Comparison of ENCODE assay signal across 9 cellular contexts in genomic region chr1:31062867-31063380, GRCh38. TPM values are rescaled to one million over a fixed set of nuclear protein-coding genes. Genes with fewer than 3 reads are reported as not detected.
DNase-seq lines count a peak whose midpoint lies in the region; ATAC-seq and TF ChIP-seq lines count a peak whose summit lies in the region.
"Had no signal": no experiment of that assay in that cellular context is flagged by ENCODE, and none has a peak within 500 bp of the region (broad histone marks: within the 10 kb centered on the region; RNA-seq: fewer than 3 reads in every experiment).

No MANE protein-coding gene starts in this region.

- H3K27ac ChIP-seq in left lung (peak overlapping the region; percentile 91 to 98), thymus (ENCODE audit: low read depth) (no peak overlapping the region)

- no peak for ATAC-seq in activated naive CD8-positive, alpha-beta T cell treated with anti-CD3 and anti-CD28 coated beads, Interleukin-2, amount 50 U/mL, for 24 hours
- no peak for ATAC-seq in left lung

- no peaks in the 10 kb centered on the region for H3K27me3 ChIP-seq in left lung
- H3K27me3 ChIP-seq in thymus (ENCODE audit: control insufficient read depth, insufficient read depth): no peaks in the 10 kb centered on the region

- peaks cover 0 to 15% of the 10 kb centered on the region in 2 donors for H3K36me3 ChIP-seq in left lung
- peaks cover 13% of the 10 kb centered on the region for H3K36me3 ChIP-seq in thymus (ENCODE audit: control insufficient read depth, insufficient read depth)

- intact Hi-C loops in left lung (cut with DNase I): no loop called here

- 79% methylated on average over 4 of the region's 4 CpGs for WGBS in thymus

- peaks cover 27% of the 10 kb centered on the region for H3K36me3 Mint-ChIP-seq in activated naive CD4-positive, alpha-beta T cell treated with anti-CD3 and anti-CD28 coated beads, Interleukin-2, amount 10 ng/mL, durations not matched to agents 7 days and 5 days
- peaks cover 31% of the 10 kb centered on the region for H3K36me3 Mint-ChIP-seq in activated naive CD8-positive, alpha-beta T cell treated with anti-CD3 and anti-CD28 coated beads, Interleukin-2, amount 50 U/mL, for 24 hours (ENCODE audit: low read depth)

- TF ChIP-seq CTCF in left lung (IDR thresholded peaks at IDR 0.05): no peak

- H3K27me3 Mint-ChIP-seq in activated naive CD4-positive, alpha-beta T cell treated with anti-CD3 and anti-CD28 coated beads, Interleukin-2, amount 10 ng/mL, durations not matched to agents 7 days and 5 days: no peaks in the 10 kb centered on the region
- H3K27me3 Mint-ChIP-seq in activated naive CD8-positive, alpha-beta T cell treated with anti-CD3 and anti-CD28 coated beads, Interleukin-2, amount 50 U/mL, for 24 hours: no peaks in the 10 kb centered on the region
- H3K27me3 Mint-ChIP-seq: dendritic cell treated with granulocyte-macrophage colony-stimulating factor and Interleukin-4, amounts not matched to agents 40 ng/mL and 50 ng/mL, for 4 days had no signal

- peak overlapping the region; percentile 98 for H3K4me3 Mint-ChIP-seq in activated naive CD4-positive, alpha-beta T cell treated with anti-CD3 and anti-CD28 coated beads, Interleukin-2, amount 10 ng/mL, durations not matched to agents 7 days and 5 days
- H3K4me3 Mint-ChIP-seq in activated naive CD8-positive, alpha-beta T cell treated with anti-CD3 and anti-CD28 coated beads, Interleukin-2, amount 50 U/mL, for 24 hours: peak overlapping the region; percentile 99

- H3K27ac Mint-ChIP-seq in activated naive CD4-positive, alpha-beta T cell treated with anti-CD3 and anti-CD28 coated beads, Interleukin-2, amount 10 ng/mL, durations not matched to agents 7 days and 5 days: peak overlapping the region; percentile 73
- peak overlapping the region; percentile 100 for H3K27ac Mint-ChIP-seq in activated naive CD8-positive, alpha-beta T cell treated with anti-CD3 and anti-CD28 coated beads, Interleukin-2, amount 50 U/mL, for 24 hours
- H3K27ac Mint-ChIP-seq: dendritic cell treated with granulocyte-macrophage colony-stimulating factor and Interleukin-4, amounts not matched to agents 40 ng/mL and 50 ng/mL, for 4 days had no signal

- peak overlapping the region; percentile 64 to 66 for H3K4me3 ChIP-seq in left lung
- H3K4me3 ChIP-seq in thymus (ENCODE audit: low read length): peak overlapping the region; percentile 75

- H3K9me3 ChIP-seq in left lung: no peaks in the 10 kb centered on the region
- H3K9me3 ChIP-seq in thymus (ENCODE audit: control insufficient read depth): no peaks in the 10 kb centered on the region

- peaks cover 47% of the 10 kb centered on the region for H3K4me1 Mint-ChIP-seq in activated naive CD4-positive, alpha-beta T cell treated with anti-CD3 and anti-CD28 coated beads, Interleukin-2, amount 10 ng/mL, durations not matched to agents 7 days and 5 days
- peaks cover 52% of the 10 kb centered on the region for H3K4me1 Mint-ChIP-seq in activated naive CD8-positive, alpha-beta T cell treated with anti-CD3 and anti-CD28 coated beads, Interleukin-2, amount 50 U/mL, for 24 hours

- no peak for DNase-seq in activated naive CD4-positive, alpha-beta T cell treated with anti-CD3 and anti-CD28 coated beads, Interleukin-2, amount 10 ng/mL, durations not matched to agents 7 days and 5 days
- DNase-seq in activated naive CD4-positive, alpha-beta T cell (lab: John Stamatoyannopoulos, UW): no peak
- no peak for DNase-seq in activated naive CD8-positive, alpha-beta T cell treated with anti-CD3 and anti-CD28 coated beads, Interleukin-2, amount 50 U/mL, for 24 hours
- no peak for DNase-seq in left lung
- DNase-seq in stimulated activated CD4-positive, alpha-beta T cell treated with anti-CD3 and anti-CD28 coated beads, Interleukin-2, amount 100 ng/mL, for 24 hours: no peak
- DNase-seq in RPMI8226: no peak
- no peak for DNase-seq in NCI-H510A treated with DMSO at 0.1 percent for 48 hours (lab: John Stamatoyannopoulos, UW)

- CTCF ChIA-PET in activated naive CD4-positive, alpha-beta T cell treated with anti-CD3 and anti-CD28 coated beads, Interleukin-2, amount 10 ng/mL, durations not matched to agents 7 days and 5 days (lab: Charles Lee): no interaction called here

- H3K9me3 Mint-ChIP-seq in activated naive CD4-positive, alpha-beta T cell treated with anti-CD3 and anti-CD28 coated beads, Interleukin-2, amount 10 ng/mL, durations not matched to agents 7 days and 5 days: no peaks in the 10 kb centered on the region
- no peaks in the 10 kb centered on the region for H3K9me3 Mint-ChIP-seq in activated naive CD8-positive, alpha-beta T cell treated with anti-CD3 and anti-CD28 coated beads, Interleukin-2, amount 50 U/mL, for 24 hours
- H3K9me3 Mint-ChIP-seq: dendritic cell treated with granulocyte-macrophage colony-stimulating factor and Interleukin-4, amounts not matched to agents 40 ng/mL and 50 ng/mL, for 4 days had no signal

- H3K4me1 ChIP-seq in left lung: peaks cover 10 to 60% of the 10 kb centered on the region in 2 donors
- H3K4me1 ChIP-seq in thymus (ENCODE audit: control insufficient read depth, insufficient read depth, low read length): peaks cover 11% of the 10 kb centered on the region

RNA-seq across cellular contexts. Expression of gene PUM1, which starts 2.6 kb away (rescaled TPM):
- total RNA-seq in left lung: 100 to 1,000 TPM in 1 of 2 donors, 10 to 100 TPM in 1; 96.7 to 102 TPM
- 36.3 TPM for polyA plus RNA-seq in thymus
